ENCODE assay signal across 27 cellular contexts in genomic region chr20:61674051-61674450, GRCh38.
"Had no signal": no experiment of that assay in that cellular context is flagged by ENCODE, and none has a peak within 500 bp of the region (broad histone marks: within the 10 kb centered on the region; RNA-seq: fewer than 3 reads in every experiment).

No MANE protein-coding gene starts in this region.

- H3K4me1 ChIP-seq: heart left ventricle, left lung, parathyroid adenoma, psoas muscle, right lobe of liver, stomach, testis, thyroid gland, transverse colon, upper lobe of left lung, vagina had no signal

- H3K27ac Mint-ChIP-seq: naive thymus-derived CD4-positive, alpha-beta T cell; natural killer cell treated with Interleukin-12 subunit alpha and Interleukin-12 subunit beta and Interleukin-15 and Interleukin-18, amount 100 ng/mL, for 72 hours; stimulated activated naive B cell treated with anti-CD40 and anti-IgM and Interleukin-4, amounts not matched to agents 10 μg/mL and 1 μg/mL and 100 μg/mL, for 72 hours had no signal

- H3K27me3 Mint-ChIP-seq: stimulated activated naive B cell treated with anti-CD40 and anti-IgM and Interleukin-4, amounts not matched to agents 10 μg/mL and 1 μg/mL and 100 μg/mL, for 72 hours had no signal

- H3K9ac ChIP-seq: parathyroid adenoma had no signal

- H3K79me2 ChIP-seq: parathyroid adenoma had no signal

- H3K4me3 Mint-ChIP-seq: naive thymus-derived CD4-positive, alpha-beta T cell; natural killer cell treated with Interleukin-12 subunit alpha and Interleukin-12 subunit beta and Interleukin-15 and Interleukin-18, amount 100 ng/mL, for 72 hours; neural crest cell; stimulated activated naive B cell treated with anti-CD40 and anti-IgM and Interleukin-4, amounts not matched to agents 10 μg/mL and 1 μg/mL and 100 μg/mL, for 72 hours had no signal

- H3K4me2 ChIP-seq: smooth muscle cell had no signal

- H3K4me3 ChIP-seq: heart left ventricle, left lung, lung, mucosa of descending colon, psoas muscle, right lobe of liver, smooth muscle cell, stomach, testis, thyroid gland, transverse colon, upper lobe of left lung, vagina had no signal

- H3K4me1 Mint-ChIP-seq: stimulated activated naive B cell treated with anti-CD40 and anti-IgM and Interleukin-4, amounts not matched to agents 10 μg/mL and 1 μg/mL and 100 μg/mL, for 72 hours had no signal

- H3K36me3 Mint-ChIP-seq: naive thymus-derived CD4-positive, alpha-beta T cell; natural killer cell treated with Interleukin-12 subunit alpha and Interleukin-12 subunit beta and Interleukin-15 and Interleukin-18, amount 100 ng/mL, for 72 hours; stimulated activated naive B cell treated with anti-CD40 and anti-IgM and Interleukin-4, amounts not matched to agents 10 μg/mL and 1 μg/mL and 100 μg/mL, for 72 hours had no signal

- H3K9me3 ChIP-seq: heart left ventricle, mucosa of descending colon, neutrophil, psoas muscle, right lobe of liver, stomach, testis, thyroid gland, transverse colon, upper lobe of left lung, vagina had no signal

- H2AFZ ChIP-seq: parathyroid adenoma had no signal

- ATAC-seq: heart left ventricle; left colon; left lung; mucosa of descending colon; naive thymus-derived CD4-positive, alpha-beta T cell; psoas muscle; right lobe of liver; stimulated activated naive B cell treated with anti-CD40 and anti-IgM and Interleukin-4, amounts not matched to agents 10 μg/mL and 1 μg/mL and 100 μg/mL, for 72 hours; stimulated activated naive CD8-positive, alpha-beta T cell treated with anti-CD3 and anti-CD28 coated beads, Interleukin-15, Interleukin-2, amounts not matched to agents 100 U/mL and 50 U/mL, for 24 hours had no signal

- H3K27ac ChIP-seq: heart left ventricle, left lung, neutrophil, parathyroid adenoma, psoas muscle, right lobe of liver, stomach, testis, thyroid gland, transverse colon, upper lobe of left lung, vagina had no signal

- H3K36me3 ChIP-seq: heart left ventricle, left lung, neutrophil, right lobe of liver, stomach, thyroid gland, transverse colon, upper lobe of left lung, vagina had no signal

- H3K27me3 ChIP-seq: neutrophil, right lobe of liver, testis, thyroid gland, transverse colon, upper lobe of left lung, vagina had no signal

- DNase-seq: heart left ventricle; left colon; midbrain; naive thymus-derived CD4-positive, alpha-beta T cell; occipital lobe; psoas muscle; right lobe of liver; stimulated activated CD4-positive, alpha-beta T cell treated with anti-CD3 and anti-CD28 coated beads, Interleukin-12 subunit alpha, Interleukin-12 subunit beta, amount 100 ng/mL, for 4 hours; stimulated activated CD4-positive, alpha-beta T cell treated with anti-CD3 and anti-CD28 coated beads, Interleukin-15, amount 100 ng/mL, for 24 hours; stimulated activated CD4-positive, alpha-beta T cell treated with anti-CD3 and anti-CD28 coated beads, Interleukin-2, amount 100 ng/mL, for 24 hours; stimulated activated CD4-positive, alpha-beta T cell treated with anti-CD3 and anti-CD28 coated beads, Interleukin-4, amount 100 ng/mL, for 1 hour; stimulated activated naive B cell treated with anti-CD40 and anti-IgM and Interleukin-4, amounts not matched to agents 10 μg/mL and 1 μg/mL and 100 μg/mL, for 72 hours; stimulated activated naive CD8-positive, alpha-beta T cell treated with anti-CD3 and anti-CD28 coated beads, Interleukin-15, Interleukin-2, amounts not matched to agents 100 U/mL and 50 U/mL, for 24 hours; stomach; testis; thyroid gland; transverse colon; upper lobe of left lung had no signal
